35 cellular contexts compared by ENCODE assay signal in the genomic region with DNA sequence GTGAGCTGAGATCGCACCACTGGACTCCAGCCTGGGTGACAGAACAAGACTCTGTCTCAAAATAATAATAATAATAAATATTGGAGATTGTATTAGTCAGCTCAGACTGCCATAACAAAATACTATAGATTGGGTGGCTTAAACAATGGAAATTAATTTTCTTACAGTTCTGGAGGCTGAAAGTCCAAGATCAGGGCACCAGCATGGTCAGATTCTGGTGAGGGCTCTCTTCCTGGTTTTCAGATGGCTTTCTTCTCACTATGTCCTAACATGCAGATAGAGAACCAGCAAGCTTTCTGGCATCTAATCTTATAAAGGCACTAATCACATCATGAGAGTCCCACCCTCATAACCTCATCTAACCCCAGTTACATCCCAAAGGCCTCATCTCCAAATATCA. TPM values are rescaled to one million over a fixed set of nuclear protein-coding genes. Genes with fewer than 3 reads are reported as not detected.
A peak's percentile ranks its signal among the peaks of the same experiment; 100 is the strongest.
DNase-seq lines count a peak whose midpoint lies in the region; ATAC-seq and TF ChIP-seq lines count a peak whose summit lies in the region.
"Had no signal": no experiment of that assay in that cellular context is flagged by ENCODE, and none has a peak within 500 bp of the region (broad histone marks: within the 10 kb centered on the region; RNA-seq: fewer than 3 reads in every experiment).

No MANE protein-coding gene starts in this region.

- no peak overlapping the region for H3K23ac ChIP-seq in trophoblast cell (ENCODE audit: low read length)

- H3K27me3 ChIP-seq in trophoblast cell (ENCODE audit: insufficient read depth, low read length): no peaks in the 10 kb centered on the region
- H3K27me3 ChIP-seq: BE2C; BLaER1; BLaER1 treated with 17β-estradiol and CSF1 and Interleukin-3, amounts not matched to agents 10 nM and 100 nM had no signal

- H2BK120ac ChIP-seq in trophoblast cell (ENCODE audit: insufficient read depth, low read length, poor library complexity): no peak overlapping the region

- H3K4me3 Mint-ChIP-seq in HFFc6: no peak overlapping the region
- H3K4me3 Mint-ChIP-seq in chondrocyte (ENCODE audit: unreplicated experiment): no peak overlapping the region
- H3K4me3 Mint-ChIP-seq: B cell; CD14-positive monocyte; CD4-positive, alpha-beta memory T cell; CD4-positive, alpha-beta T cell; CD4-positive, CD25-positive, alpha-beta regulatory T cell; CD8-positive, alpha-beta memory T cell; CD8-positive, alpha-beta T cell had no signal

- no peaks in the 10 kb centered on the region for H3K9me3 Mint-ChIP-seq in HFFc6
- H3K9me3 Mint-ChIP-seq in chondrocyte (ENCODE audit: low read depth): no peaks in the 10 kb centered on the region
- H3K9me3 Mint-ChIP-seq: CD14-positive monocyte; CD4-positive, alpha-beta T cell; CD8-positive, alpha-beta memory T cell; CD8-positive, alpha-beta T cell had no signal

- no peak overlapping the region for H3K14ac ChIP-seq in trophoblast cell (ENCODE audit: low read length)

- H3K27ac ChIP-seq in trophoblast cell (ENCODE audit: low read depth, low read length): no peak overlapping the region
- H3K27ac ChIP-seq: 22Rv1; A549; BLaER1; BLaER1 treated with 17β-estradiol and CSF1 and Interleukin-3, amounts not matched to agents 10 nM and 100 nM; C4-2B had no signal

- no peak overlapping the region for H3K4me2 ChIP-seq in trophoblast cell (ENCODE audit: low read length)
- H3K4me2 ChIP-seq: A549; BLaER1; BLaER1 treated with 17β-estradiol and CSF1 and Interleukin-3, amounts not matched to agents 10 nM and 100 nM had no signal

- H3K79me2 ChIP-seq in trophoblast cell (ENCODE audit: control insufficient read depth, insufficient read depth, low read length, poor library complexity): no peaks in the 10 kb centered on the region

- H3K9ac ChIP-seq in trophoblast cell (ENCODE audit: low read length): no peak overlapping the region
- H3K9ac ChIP-seq: BLaER1; BLaER1 treated with 17β-estradiol and CSF1 and Interleukin-3, amounts not matched to agents 10 nM and 100 nM had no signal

- no peaks in the 10 kb centered on the region for H3K9me3 ChIP-seq in trophoblast cell (ENCODE audit: insufficient read depth, low read depth, low read length)
- H3K9me3 ChIP-seq: A549; BE2C; BLaER1; BLaER1 treated with 17β-estradiol and CSF1 and Interleukin-3, amounts not matched to agents 10 nM and 100 nM; Caco-2 had no signal

- H3K36me3 ChIP-seq in trophoblast cell (ENCODE audit: control insufficient read depth in 1 of 2, insufficient read depth in 2 of 2, low read length in 2 of 2): no peaks in the 10 kb centered on the region
- H3K36me3 ChIP-seq: BE2C; BLaER1; BLaER1 treated with 17β-estradiol and CSF1 and Interleukin-3, amounts not matched to agents 10 nM and 100 nM had no signal

- no peak for ATAC-seq in GM19452 (IDR thresholded peaks at IDR 0.05; ENCODE audit: unreplicated experiment)
- ATAC-seq: A549; CD8-positive, alpha-beta T cell had no signal

- no peak overlapping the region for H4K8ac ChIP-seq in trophoblast cell (ENCODE audit: low read depth, low read length)

- TF ChIP-seq CTCF in HFFc6 (IDR thresholded peaks at IDR 0.05): no peak
- no peak for TF ChIP-seq CTCF in chondrocyte (IDR thresholded peaks at IDR 0.05)

- no peak overlapping the region for H4K91ac ChIP-seq in trophoblast cell (ENCODE audit: low read depth, low read length)

- peak overlapping the region; percentile 32 for H3K27ac Mint-ChIP-seq in HFFc6
- peak overlapping the region; percentile 12 for H3K27ac Mint-ChIP-seq in chondrocyte (ENCODE audit: unreplicated experiment)
- H3K27ac Mint-ChIP-seq: B cell; CD14-positive monocyte; CD4-positive, alpha-beta memory T cell; CD4-positive, alpha-beta T cell; CD4-positive, CD25-positive, alpha-beta regulatory T cell; CD8-positive, alpha-beta memory T cell; CD8-positive, alpha-beta T cell had no signal

- DNase-seq in NCI-H82 (lab: John Stamatoyannopoulos, UW): peak; percentile 49
- no peak for DNase-seq in NCI-H82 treated with DMSO at 0.1 percent for 48 hours (lab: John Stamatoyannopoulos, UW; ENCODE audit: unreplicated experiment)
- DNase-seq in HFFc6: no peak
- no peak for DNase-seq in chondrocyte (ENCODE audit: low spot score)
- peak; percentile 65 to 79 for DNase-seq in trophoblast cell
- DNase-seq in NCI-H1092 treated with DMSO at 0.1 percent for 48 hours (lab: John Stamatoyannopoulos, UW): no peak
- no peak for DNase-seq in SK-N-DZ (ENCODE audit: low spot score)
- DNase-seq: 8988T; ACHN; AML-193; BE2C; C1 segment of cervical spinal cord; Caco-2; Calu3; CD4-positive, alpha-beta memory T cell; CD4-positive, alpha-beta T cell; CD4-positive, CD25-positive, alpha-beta regulatory T cell; CD8-positive, alpha-beta memory T cell; CD8-positive, alpha-beta T cell; COR-L47; DMS 273 treated with DMSO at 0.1 percent for 48 hours; DMS153; DMS53; DMS79; DMS79 treated with DMSO at 0.1 percent for 48 hours; DND-41; EL had no signal

- no peak overlapping the region for H4K12ac ChIP-seq in trophoblast cell (ENCODE audit: low read depth, low read length)

- H3K4me1 ChIP-seq in trophoblast cell (ENCODE audit: control insufficient read depth in 1 of 2, insufficient read depth in 2 of 2, low read length in 2 of 2): peaks cover 0 to 2% of the 10 kb centered on the region in 2 experiments
- H3K4me1 ChIP-seq: BE2C; BLaER1; BLaER1 treated with 17β-estradiol and CSF1 and Interleukin-3, amounts not matched to agents 10 nM and 100 nM; Caco-2 had no signal

- H3K27me3 Mint-ChIP-seq in HFFc6 (ENCODE audit: insufficient read depth) (peaks cover 6% of the 10 kb centered on the region), chondrocyte (ENCODE audit: low read depth) (no peaks in the 10 kb centered on the region)

- peaks cover 75% of the 10 kb centered on the region for H3K4me1 Mint-ChIP-seq in HFFc6 (ENCODE audit: low read depth)
- H3K4me1 Mint-ChIP-seq in chondrocyte (ENCODE audit: low read depth): peaks cover 19% of the 10 kb centered on the region
- H3K4me1 Mint-ChIP-seq: B cell; CD4-positive, alpha-beta memory T cell; CD4-positive, CD25-positive, alpha-beta regulatory T cell; CD8-positive, alpha-beta memory T cell had no signal

- no CpG with 5 or more reads among the region's 1 CpG for WGBS in trophoblast cell (ENCODE audit: extremely low coverage, insufficient coverage, insufficient read length)

- H3K4ac ChIP-seq in trophoblast cell (ENCODE audit: low read depth, low read length): no peak overlapping the region

- H2AK5ac ChIP-seq in trophoblast cell (ENCODE audit: low read length): no peak overlapping the region

- no peak overlapping the region for H2BK5ac ChIP-seq in trophoblast cell (ENCODE audit: low read depth, low read length, poor library complexity)

- no peak overlapping the region for H3K4me3 ChIP-seq in trophoblast cell (ENCODE audit: low read depth, low read length)
- H3K4me3 ChIP-seq: A549; BLaER1; BLaER1 treated with 17β-estradiol and CSF1 and Interleukin-3, amounts not matched to agents 10 nM and 100 nM had no signal

- no peak overlapping the region for H3K18ac ChIP-seq in trophoblast cell (ENCODE audit: low read length)

- no peaks in the 10 kb centered on the region for H3K79me1 ChIP-seq in trophoblast cell (ENCODE audit: low read length)

- H3K36me3 Mint-ChIP-seq in HFFc6 (ENCODE audit: low read depth) (peaks cover 74% of the 10 kb centered on the region), chondrocyte (ENCODE audit: low read depth) (peaks cover 34% of the 10 kb centered on the region)
- H3K36me3 Mint-ChIP-seq: CD14-positive monocyte; CD4-positive, alpha-beta memory T cell; CD4-positive, CD25-positive, alpha-beta regulatory T cell; CD8-positive, alpha-beta memory T cell; CD8-positive, alpha-beta T cell had no signal

- no peak overlapping the region for H2AFZ ChIP-seq in trophoblast cell (ENCODE audit: insufficient read depth, low read length, poor library complexity)

- H2BK12ac ChIP-seq in trophoblast cell (ENCODE audit: low read length): no peak overlapping the region

RNA-seq across cellular contexts. Expression of gene DDAH1, which starts 23.2 kb away (rescaled TPM):
- total RNA-seq in HFFc6 (2021; fragmentation: NEBNext Ultra II Directional; extraction: Animal tissue kit (Norgen Biotek cat#: 25700)): 100 to 1,000 TPM; 235 to 320 (median 277) TPM
- 91.8 to 93.0 TPM (median 92.7 TPM) in 3 replicates for total RNA-seq in chondrocyte
- 25.8 and 27.4 TPM in 2 replicates for polyA plus RNA-seq in trophoblast cell (2013)
- polyA plus RNA-seq in SK-N-DZ (2014; cell fraction: cytosol; rRNA removed): 17.4 TPM in 2 replicates
- 6.5 and 10.2 TPM in 2 replicates for polyA plus RNA-seq in SK-N-DZ (2014; cell fraction: nucleus; rRNA removed)
- total RNA-seq: B cell; CD4-positive, alpha-beta memory T cell; CD4-positive, alpha-beta T cell; CD8-positive, alpha-beta memory T cell; CD8-positive, alpha-beta T cell had no signal
- polyA plus RNA-seq: CD14-positive monocyte; CD4-positive, alpha-beta memory T cell; CD4-positive, CD25-positive, alpha-beta regulatory T cell; CD8-positive, alpha-beta memory T cell had no signal

Comparison
In these comparisons a context has a peak if more than half of its experiments do, and no peak if none do; other contexts are left out.
1. DNase-seq: peak in NCI-H82 (single experiment) and trophoblast cell (2 of 2); none in NCI-H82 treated with DMSO at 0.1 percent for 48 hours (single experiment), HFFc6 (single experiment), chondrocyte (single experiment), NCI-H1092 treated with DMSO at 0.1 percent for 48 hours (single experiment) and SK-N-DZ (single experiment).